ENCODE assay signal across 39 cellular contexts in genomic region chr10:128393546-128393945, GRCh38.
"Had no signal": no experiment of that assay in that cellular context is flagged by ENCODE, and none has a peak within 500 bp of the region (broad histone marks: within the 10 kb centered on the region; RNA-seq: fewer than 3 reads in every experiment).

No MANE protein-coding gene starts in this region.

- H3K4me1 Mint-ChIP-seq: activated naive CD4-positive, alpha-beta T cell treated with anti-CD3 and anti-CD28 coated beads, Interleukin-2, amount 10 ng/mL, durations not matched to agents 7 days and 5 days; activated naive CD4-positive, alpha-beta T cell treated with anti-CD3 and anti-CD28 coated beads, Interleukin-2, amount 50 U/mL, for 24 hours; activated naive CD8-positive, alpha-beta T cell treated with anti-CD3 and anti-CD28 coated beads for 36 hours; activated naive CD8-positive, alpha-beta T cell treated with anti-CD3 and anti-CD28 coated beads, Interleukin-2, amount 10 ng/mL, durations not matched to agents 7 days and 5 days; activated naive CD8-positive, alpha-beta T cell treated with anti-CD3 and anti-CD28 coated beads, Interleukin-2, amount 50 U/mL, for 24 hours; activated T-helper 17 cell treated with anti-CD3 and anti-CD28 coated beads, Interleukin-2, amount 50 U/mL, for 72 hours; central memory CD8-positive, alpha-beta T cell had no signal

- H3K27me3 ChIP-seq: adrenal gland, ascending aorta, body of pancreas, brain microvascular endothelial cell, cardiac muscle cell had no signal

- H3K9me3 ChIP-seq: adrenal gland, ascending aorta, body of pancreas, breast epithelium had no signal

- H3K9me3 Mint-ChIP-seq: activated naive CD4-positive, alpha-beta T cell treated with anti-CD3 and anti-CD28 coated beads for 36 hours; activated naive CD4-positive, alpha-beta T cell treated with anti-CD3 and anti-CD28 coated beads, Interleukin-2, amount 10 ng/mL, durations not matched to agents 7 days and 5 days; activated naive CD4-positive, alpha-beta T cell treated with anti-CD3 and anti-CD28 coated beads, Interleukin-2, amount 50 U/mL, for 24 hours; activated naive CD4-positive, alpha-beta T cell treated with anti-CD3 and anti-CD28 coated beads, Interleukin-2, amount 50 U/mL, for 72 hours; activated naive CD8-positive, alpha-beta T cell treated with anti-CD3 and anti-CD28 coated beads for 36 hours; activated naive CD8-positive, alpha-beta T cell treated with anti-CD3 and anti-CD28 coated beads, Interleukin-2, amount 10 ng/mL, durations not matched to agents 7 days and 5 days; activated naive CD8-positive, alpha-beta T cell treated with anti-CD3 and anti-CD28 coated beads, Interleukin-2, amount 50 U/mL, for 24 hours; activated T-cell treated with anti-CD3 and anti-CD28 coated beads, Interleukin-2, amount 50 U/mL, for 24 hours; activated T-cell treated with anti-CD3 and anti-CD28 coated beads, Interleukin-2, amount 50 U/mL, for 4 hours; activated T-cell treated with anti-CD3 and anti-CD28 coated beads, Interleukin-2, amount 50 U/mL, for 72 hours; activated T-helper 1 cell treated with anti-CD3 and anti-CD28 coated beads, Interleukin-12 subunit alpha, Interleukin-12 subunit beta, Interleukin-2, Interleukin-4 antibody, amounts not matched to agents 30 ng/mL and 10 ng/mL and 1 ng/mL, durations not matched to agents 14 hours and 24 hours and 36 hours; activated T-helper 17 cell treated with anti-CD3 and anti-CD28 coated beads, Interleukin-2, amount 50 U/mL, for 72 hours; activated T-helper 2 cell treated with anti-CD3 and anti-CD28 coated beads, Interferon-gamma antibody, Interleukin-2, Interleukin-4, amounts not matched to agents 10 μg/mL and 5 μg/mL and 100 μg/mL, durations not matched to agents 14 hours and 24 hours and 36 hours; central memory CD8-positive, alpha-beta T cell had no signal

- H3K27me3 Mint-ChIP-seq: activated naive CD4-positive, alpha-beta T cell treated with anti-CD3 and anti-CD28 coated beads, Interleukin-2, amount 10 ng/mL, durations not matched to agents 7 days and 5 days; activated naive CD8-positive, alpha-beta T cell treated with anti-CD3 and anti-CD28 coated beads for 36 hours had no signal

- H3K27ac Mint-ChIP-seq: activated naive CD4-positive, alpha-beta T cell treated with anti-CD3 and anti-CD28 coated beads for 36 hours; activated naive CD4-positive, alpha-beta T cell treated with anti-CD3 and anti-CD28 coated beads, Interleukin-2, amount 10 ng/mL, durations not matched to agents 7 days and 5 days; activated naive CD4-positive, alpha-beta T cell treated with anti-CD3 and anti-CD28 coated beads, Interleukin-2, amount 50 U/mL, for 24 hours; activated naive CD4-positive, alpha-beta T cell treated with anti-CD3 and anti-CD28 coated beads, Interleukin-2, amount 50 U/mL, for 72 hours; activated naive CD8-positive, alpha-beta T cell; activated naive CD8-positive, alpha-beta T cell treated with anti-CD3 and anti-CD28 coated beads for 36 hours; activated naive CD8-positive, alpha-beta T cell treated with anti-CD3 and anti-CD28 coated beads, Interleukin-2, amount 10 ng/mL, durations not matched to agents 7 days and 5 days; activated naive CD8-positive, alpha-beta T cell treated with anti-CD3 and anti-CD28 coated beads, Interleukin-2, amount 50 U/mL, for 24 hours; activated T-cell treated with anti-CD3 and anti-CD28 coated beads, Interleukin-2, amount 50 U/mL, for 24 hours; activated T-cell treated with anti-CD3 and anti-CD28 coated beads, Interleukin-2, amount 50 U/mL, for 72 hours; activated T-helper 1 cell treated with anti-CD3 and anti-CD28 coated beads, Interleukin-12 subunit alpha, Interleukin-12 subunit beta, Interleukin-2, Interleukin-4 antibody, amounts not matched to agents 30 ng/mL and 10 ng/mL and 1 ng/mL, durations not matched to agents 14 hours and 24 hours and 36 hours; activated T-helper 17 cell treated with anti-CD3 and anti-CD28 coated beads, Interleukin-2, amount 50 U/mL, for 72 hours; activated T-helper 2 cell treated with anti-CD3 and anti-CD28 coated beads, Interferon-gamma antibody, Interleukin-2, Interleukin-4, amounts not matched to agents 10 μg/mL and 5 μg/mL and 100 μg/mL, durations not matched to agents 14 hours and 24 hours and 36 hours had no signal

- H3K27ac ChIP-seq: adrenal gland, ascending aorta, body of pancreas, brain microvascular endothelial cell, breast epithelium, cardiac muscle cell had no signal

- H3K36me3 ChIP-seq: adrenal gland, ascending aorta, brain microvascular endothelial cell, breast epithelium, cardiac muscle cell had no signal

- H3K4me3 ChIP-seq: adrenal gland, ascending aorta, body of pancreas, breast epithelium, cardiac muscle cell had no signal

- H3K4me3 Mint-ChIP-seq: activated naive CD4-positive, alpha-beta T cell treated with anti-CD3 and anti-CD28 coated beads for 36 hours; activated naive CD4-positive, alpha-beta T cell treated with anti-CD3 and anti-CD28 coated beads, Interleukin-2, amount 10 ng/mL, durations not matched to agents 7 days and 5 days; activated naive CD4-positive, alpha-beta T cell treated with anti-CD3 and anti-CD28 coated beads, Interleukin-2, amount 50 U/mL, for 24 hours; activated naive CD8-positive, alpha-beta T cell; activated naive CD8-positive, alpha-beta T cell treated with anti-CD3 and anti-CD28 coated beads for 36 hours; activated naive CD8-positive, alpha-beta T cell treated with anti-CD3 and anti-CD28 coated beads, Interleukin-2, amount 10 ng/mL, durations not matched to agents 7 days and 5 days; activated naive CD8-positive, alpha-beta T cell treated with anti-CD3 and anti-CD28 coated beads, Interleukin-2, amount 50 U/mL, for 24 hours; activated T-cell treated with anti-CD3 and anti-CD28 coated beads, Interleukin-2, amount 50 U/mL, for 24 hours; activated T-cell treated with anti-CD3 and anti-CD28 coated beads, Interleukin-2, amount 50 U/mL, for 4 hours; activated T-cell treated with anti-CD3 and anti-CD28 coated beads, Interleukin-2, amount 50 U/mL, for 72 hours; activated T-helper 1 cell treated with anti-CD3 and anti-CD28 coated beads, Interleukin-12 subunit alpha, Interleukin-12 subunit beta, Interleukin-2, Interleukin-4 antibody, amounts not matched to agents 30 ng/mL and 10 ng/mL and 1 ng/mL, durations not matched to agents 14 hours and 24 hours and 36 hours; activated T-helper 17 cell treated with anti-CD3 and anti-CD28 coated beads, Interleukin-2, amount 50 U/mL, for 72 hours; brain; central memory CD8-positive, alpha-beta T cell had no signal

- H3K36me3 Mint-ChIP-seq: activated naive CD4-positive, alpha-beta T cell treated with anti-CD3 and anti-CD28 coated beads, Interleukin-2, amount 10 ng/mL, durations not matched to agents 7 days and 5 days; activated naive CD4-positive, alpha-beta T cell treated with anti-CD3 and anti-CD28 coated beads, Interleukin-2, amount 50 U/mL, for 24 hours; activated naive CD4-positive, alpha-beta T cell treated with anti-CD3 and anti-CD28 coated beads, Interleukin-2, amount 50 U/mL, for 72 hours; activated naive CD8-positive, alpha-beta T cell; activated naive CD8-positive, alpha-beta T cell treated with anti-CD3 and anti-CD28 coated beads for 36 hours; activated naive CD8-positive, alpha-beta T cell treated with anti-CD3 and anti-CD28 coated beads, Interleukin-2, amount 10 ng/mL, durations not matched to agents 7 days and 5 days; brain had no signal

- DNase-seq: activated effector memory CD4-positive, alpha-beta T cell treated with anti-CD3 and anti-CD28 coated beads, Interleukin-2, amount 50 U/mL, for 16 hours; activated effector memory CD4-positive, alpha-beta T cell treated with Interleukin-2 at 50 U/mL for 16 hours; activated gamma-delta T cell; activated gamma-delta T cell treated with Interleukin-2 at 50 U/mL for 16 hours; activated naive CD4-positive, alpha-beta T cell; activated naive CD4-positive, alpha-beta T cell treated with anti-CD3 and anti-CD28 coated beads for 36 hours; activated naive CD4-positive, alpha-beta T cell treated with anti-CD3 and anti-CD28 coated beads, Interleukin-2, amount 10 ng/mL, durations not matched to agents 7 days and 5 days; activated naive CD4-positive, alpha-beta T cell treated with anti-CD3 and anti-CD28 coated beads, Interleukin-2, amount 50 U/mL, for 16 hours; activated naive CD4-positive, alpha-beta T cell treated with Interleukin-2 at 50 U/mL for 16 hours; activated naive CD8-positive, alpha-beta T cell treated with anti-CD3 and anti-CD28 coated beads for 36 hours; activated naive CD8-positive, alpha-beta T cell treated with anti-CD3 and anti-CD28 coated beads, Interleukin-2, amount 10 ng/mL, durations not matched to agents 7 days and 5 days; activated naive CD8-positive, alpha-beta T cell treated with anti-CD3 and anti-CD28 coated beads, Interleukin-2, amount 50 U/mL, for 24 hours; activated T-cell treated with anti-CD3 and anti-CD28 coated beads for 4 hours; activated T-cell treated with anti-CD3 and anti-CD28 coated beads, Interleukin-2, amount 50 U/mL, for 1 hour; activated T-cell treated with anti-CD3 and anti-CD28 coated beads, Interleukin-2, amount 50 U/mL, for 24 hours; activated T-cell treated with anti-CD3 and anti-CD28 coated beads, Interleukin-2, amount 50 U/mL, for 4 hours; activated T-cell treated with anti-CD3 and anti-CD28 coated beads, Interleukin-2, amount 50 U/mL, for 48 hours; activated T-cell treated with anti-CD3 and anti-CD28 coated beads, Interleukin-2, amount 50 U/mL, for 72 hours; adrenal gland; amniotic stem cell; amygdala; anterior cingulate cortex; aorta; body of pancreas; brain microvascular endothelial cell; caudate nucleus; central memory CD4-positive, alpha-beta T cell; cerebellar nuclear complex had no signal

- H3K4me1 ChIP-seq: adrenal gland, ascending aorta, body of pancreas, breast epithelium had no signal
